ENCODE assay signal across 1 cellular context in genomic region chr1:164767257-164768044, GRCh38.
TF ChIP-seq lines count a peak whose summit lies in the region.

No MANE protein-coding gene starts in this region.

TF ChIP-seq in SK-N-SH, 30 proteins besides CTCF, POLR2A, EP300 and RAD21 (continued from another document):
- 0 out of 2 replicates have a peak, but pooled peaks have one; percentile 21 for TF ChIP-seq ZBTB33 (IDR thresholded peaks at IDR 0.05; ENCODE audit: borderline replicate concordance, low read depth)
- no peak for TF ChIP-seq SIN3A (IDR thresholded peaks at IDR 0.05; ENCODE audit: borderline replicate concordance, low read depth, low read length)
- no peak for TF ChIP-seq EZH2phosphoT487 (IDR thresholded peaks at IDR 0.05; ENCODE audit: borderline replicate concordance, low read depth)
- TF ChIP-seq YY1 (IDR thresholded peaks at IDR 0.05; ENCODE audit: low read depth) = peak; percentile 33; the same call in 1 of the 2 replicates
- no peak for TF ChIP-seq IRF3 (IDR thresholded peaks at IDR 0.05; ENCODE audit: low read depth, low read length)
- TF ChIP-seq PBX3 (IDR thresholded peaks at IDR 0.05) = no peak; the same call in 1 of the 2 replicates
- TF ChIP-seq MAX (IDR thresholded peaks at IDR 0.05; ENCODE audit: low read depth) = peak; percentile 56; the same call in 1 of the 2 replicates
- no peak for TF ChIP-seq MEF2A (IDR thresholded peaks at IDR 0.05; ENCODE audit: borderline replicate concordance, low read depth)
